Comparison of ENCODE assay signal across 27 cellular contexts in the genomic region with DNA sequence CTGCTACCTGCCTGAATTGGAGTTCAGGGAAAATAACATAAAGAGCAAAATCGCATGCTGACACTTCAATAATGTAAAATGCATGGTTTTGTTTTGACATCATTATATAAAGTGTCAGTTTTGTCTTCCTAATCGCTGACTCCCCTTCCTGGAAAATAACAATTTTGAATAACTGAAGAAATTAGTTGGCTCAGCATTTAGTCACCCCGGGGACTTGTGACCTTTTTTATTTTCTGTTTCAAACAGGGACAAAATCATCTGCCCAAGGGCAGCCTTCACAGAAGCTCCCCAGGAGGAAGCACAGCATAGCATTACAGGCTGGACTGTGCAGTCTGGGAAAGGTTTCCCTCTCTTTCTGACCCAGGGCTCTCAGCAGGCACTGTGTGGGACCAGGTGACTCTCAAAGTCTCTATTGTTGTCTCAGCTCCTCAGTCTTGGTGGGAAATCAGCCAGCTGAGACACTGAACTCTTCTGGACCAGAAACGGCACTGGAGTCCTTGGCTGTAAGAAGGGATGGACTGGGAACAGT.
"Had no signal": no experiment of that assay in that cellular context is flagged by ENCODE, and none has a peak within 500 bp of the region (broad histone marks: within the 10 kb centered on the region; RNA-seq: fewer than 3 reads in every experiment).

No MANE protein-coding gene starts in this region.

- ATAC-seq: activated T-cell treated with anti-CD3 and anti-CD28 coated beads, Interleukin-2, amount 50 U/mL, for 4 hours; T-cell had no signal

- H3K4me1 Mint-ChIP-seq: central memory CD8-positive, alpha-beta T cell; naive B cell; T-cell had no signal

- H3K27me3 ChIP-seq: esophagus muscularis mucosa, suprapubic skin, transverse colon had no signal

- H3K4me3 Mint-ChIP-seq: activated naive CD8-positive, alpha-beta T cell; activated T-cell treated with anti-CD3 and anti-CD28 coated beads, Interleukin-2, amount 50 U/mL, for 4 hours; central memory CD8-positive, alpha-beta T cell; naive B cell; stimulated activated naive CD8-positive, alpha-beta T cell treated with anti-CD3 and anti-CD28 coated beads, Interleukin-15, Interleukin-2, amounts not matched to agents 100 ng/mL and 50 ng/mL, for 24 hours; T-cell; T-helper 2 cell treated with Interferon-gamma antibody and Interleukin-4, amounts not matched to agents 5 μg/mL and 100 μg/mL, for 36 hours had no signal

- H3K9me3 Mint-ChIP-seq: activated T-cell treated with anti-CD3 and anti-CD28 coated beads, Interleukin-2, amount 50 U/mL, for 4 hours; activated T-helper 2 cell treated with anti-CD3 and anti-CD28 coated beads, Interferon-gamma antibody, Interleukin-2, Interleukin-4, amounts not matched to agents 10 μg/mL and 5 μg/mL and 100 μg/mL, durations not matched to agents 14 hours and 24 hours and 36 hours; naive B cell; stimulated activated naive CD8-positive, alpha-beta T cell treated with anti-CD3 and anti-CD28 coated beads, Interleukin-15, Interleukin-2, amounts not matched to agents 100 ng/mL and 50 ng/mL, for 24 hours; T-helper 2 cell treated with Interferon-gamma antibody and Interleukin-4, amounts not matched to agents 5 μg/mL and 100 μg/mL, for 36 hours had no signal

- H3K9me3 ChIP-seq: esophagus muscularis mucosa, suprapubic skin, transverse colon had no signal

- H3K36me3 Mint-ChIP-seq: activated naive CD8-positive, alpha-beta T cell; naive B cell; T-cell had no signal

- H3K27ac Mint-ChIP-seq: activated naive CD8-positive, alpha-beta T cell; activated T-helper 2 cell treated with anti-CD3 and anti-CD28 coated beads, Interferon-gamma antibody, Interleukin-2, Interleukin-4, amounts not matched to agents 10 μg/mL and 5 μg/mL and 100 μg/mL, durations not matched to agents 14 hours and 24 hours and 36 hours; stimulated activated naive CD8-positive, alpha-beta T cell treated with anti-CD3 and anti-CD28 coated beads, Interleukin-15, Interleukin-2, amounts not matched to agents 100 ng/mL and 50 ng/mL, for 24 hours; T-cell; T-helper 2 cell treated with Interferon-gamma antibody and Interleukin-4, amounts not matched to agents 5 μg/mL and 100 μg/mL, for 36 hours had no signal

- H3K27me3 Mint-ChIP-seq: activated naive CD8-positive, alpha-beta T cell; central memory CD8-positive, alpha-beta T cell; stimulated activated naive CD8-positive, alpha-beta T cell treated with anti-CD3 and anti-CD28 coated beads, Interleukin-15, Interleukin-2, amounts not matched to agents 100 ng/mL and 50 ng/mL, for 24 hours had no signal

- H3K4me3 ChIP-seq: esophagus muscularis mucosa, suprapubic skin, transverse colon had no signal

- FAIRE-seq: astrocyte, colon, frontal cortex, TTC549, urothelium cell line had no signal

- H3K27ac ChIP-seq: esophagus muscularis mucosa, suprapubic skin, transverse colon, WERI-Rb-1 had no signal

- DNase-seq: activated CD4-positive, alpha-beta T cell treated with anti-CD3 and anti-CD28 coated beads, Interleukin-2, amount 50 U/mL, for 4 hours; activated CD4-positive, CD25-positive, alpha-beta regulatory T cell treated with anti-CD3 and anti-CD28 coated beads, Interleukin-2, amount 50 U/mL, for 72 hours; activated CD8-positive, alpha-beta memory T cell treated with anti-CD3 and anti-CD28 coated beads, Interleukin-2, amount 50 U/mL, for 48 hours; activated naive CD4-positive, alpha-beta T cell; activated T-cell treated with anti-CD3 and anti-CD28 coated beads, Interleukin-2, amount 50 U/mL, for 4 hours; glutamatergic neuron; hypothalamus; mesendoderm; naive B cell; nucleus accumbens; posterior cingulate gyrus; stimulated activated CD4-positive, alpha-beta T cell treated with anti-CD3 and anti-CD28 coated beads, Interleukin-4, amount 100 ng/mL, for 24 hours; T-cell; transverse colon; WERI-Rb-1 had no signal

- H3K36me3 ChIP-seq: esophagus muscularis mucosa, suprapubic skin, transverse colon, WERI-Rb-1 had no signal
